15 cellular contexts compared by ENCODE assay signal in genomic region chr5:107431998-107432397, GRCh38.
DNase-seq lines count a peak whose midpoint lies in the region; ATAC-seq and TF ChIP-seq lines count a peak whose summit lies in the region.
"Had no signal": no experiment of that assay in that cellular context is flagged by ENCODE, and none has a peak within 500 bp of the region (broad histone marks: within the 10 kb centered on the region; RNA-seq: fewer than 3 reads in every experiment).

No MANE protein-coding gene starts in this region.

- ATAC-seq in omental fat pad (ENCODE audit: low FRiP score) (peak; percentile 35), GM18519 (IDR thresholded peaks at IDR 0.05; ENCODE audit: low FRiP score, unreplicated experiment) (no peak)
- ATAC-seq: stimulated activated naive CD8-positive, alpha-beta T cell treated with anti-CD3 and anti-CD28 coated beads, Interleukin-15, amount 100 ng/mL, for 72 hours had no signal

- no peak for TF ChIP-seq CTCF in PC-9 (conservative IDR thresholded peaks at IDR 0.05)
- TF ChIP-seq CTCF in omental fat pad (IDR thresholded peaks at IDR 0.05): no peak

- H3K4me2 ChIP-seq in PC-9 (peak overlapping the region; percentile 4; the same call in 1 of the 2 replicates), Karpas-422 (ENCODE audit: low read depth, low read length, poor library complexity, severe bottlenecking) (no peak overlapping the region)

- H3F3A ChIP-seq in PC-9 (ENCODE audit: insufficient read depth, low read depth): peaks cover 7% of the 10 kb centered on the region

- no peaks in the 10 kb centered on the region for H4K20me1 ChIP-seq in PC-9 (ENCODE audit: insufficient read depth)
- no peaks in the 10 kb centered on the region for H4K20me1 ChIP-seq in Karpas-422 (ENCODE audit: insufficient read depth, low read depth, low read length)

- H3K79me2 ChIP-seq in PC-9 (ENCODE audit: low read depth) (peaks cover 97% of the 10 kb centered on the region), Karpas-422 (ENCODE audit: low read length) (no peaks in the 10 kb centered on the region)

- H3K9me3 ChIP-seq in PC-9 (ENCODE audit: insufficient read depth, low read depth) (no peaks in the 10 kb centered on the region), Karpas-422 (ENCODE audit: low read length) (no peaks in the 10 kb centered on the region)
- H3K9me3 ChIP-seq: psoas muscle had no signal

- H3K9ac ChIP-seq in Karpas-422 (ENCODE audit: low read length): no peak overlapping the region

- H3K9me2 ChIP-seq in PC-9 (ENCODE audit: insufficient read depth) (no peaks in the 10 kb centered on the region), Karpas-422 (replicated peaks; ENCODE audit: insufficient read depth, low read length) (no peaks in the 10 kb centered on the region)

- no TSS peak for BruUV-seq in PC-9 (replicated peaks; lab: Mats Ljungman, UMichigan)

- peaks cover 42% of the 10 kb centered on the region for H3K4me1 ChIP-seq in PC-9 (replicated peaks; ENCODE audit: insufficient read depth)
- no peaks in the 10 kb centered on the region for H3K4me1 ChIP-seq in Karpas-422 (ENCODE audit: low read length)
- H3K4me1 ChIP-seq: psoas muscle had no signal

- POLR2A ChIA-PET in PC-9 (lab: Charles Lee; ENCODE audit: unreplicated experiment): no interaction called here

- H3K27ac ChIP-seq in PC-9: peak overlapping the region; percentile 9
- H3K27ac ChIP-seq in Karpas-422 (ENCODE audit: low read length): no peak overlapping the region
- H3K27ac ChIP-seq: psoas muscle had no signal

- DNase-seq in GM03348 (ENCODE audit: low spot score) (peak; percentile 51), PC-9 (peak in 1 of 2 experiments; percentile 48), dermis blood vessel endothelial cell (peak; percentile 92), omental fat pad (ENCODE audit: low spot score) (no peak), Karpas-422 (no peak), mesenteric fat pad (ENCODE audit: low spot score) (no peak)
- DNase-seq: activated CD8-positive, alpha-beta memory T cell treated with anti-CD3 and anti-CD28 coated beads for 24 hours; activated naive CD4-positive, alpha-beta T cell treated with anti-CD3 and anti-CD28 coated beads, Interleukin-2, amount 10 ng/mL, durations not matched to agents 7 days and 5 days; cortex of kidney; hippocampal formation; psoas muscle; stimulated activated CD4-positive, alpha-beta T cell treated with anti-CD3 and anti-CD28 coated beads, Interleukin-4, amount 100 ng/mL, for 4 hours; stimulated activated naive CD8-positive, alpha-beta T cell treated with anti-CD3 and anti-CD28 coated beads, Interleukin-15, amount 100 ng/mL, for 72 hours; T1000 had no signal

- H3K36me3 ChIP-seq in PC-9 (ENCODE audit: low read depth) (peaks cover 9% of the 10 kb centered on the region; the same call in 1 of the 2 replicates), Karpas-422 (ENCODE audit: insufficient read depth, low read length) (no peaks in the 10 kb centered on the region)

- H2AFZ ChIP-seq in PC-9: no peak overlapping the region
- no peak overlapping the region for H2AFZ ChIP-seq in Karpas-422 (ENCODE audit: low read length)

- intact Hi-C loops in PC-9 (cut with micrococcal nuclease; ENCODE audit: unreplicated experiment): no loop called here

- CTCF ChIA-PET in PC-9 (lab: Charles Lee): no interaction called here

- no peaks in the 10 kb centered on the region for H3K27me3 ChIP-seq in PC-9 (ENCODE audit: insufficient read depth, low read depth)
- no peaks in the 10 kb centered on the region for H3K27me3 ChIP-seq in Karpas-422 (ENCODE audit: low read length)

- no peak overlapping the region for H3K4me3 ChIP-seq in PC-9
- no peak overlapping the region for H3K4me3 ChIP-seq in Karpas-422 (ENCODE audit: low read length)
- H3K4me3 ChIP-seq: psoas muscle had no signal

Comparison
In these comparisons a context has a peak if more than half of its experiments do, and no peak if none do; other contexts are left out.
1. DNase-seq: peak in GM03348 (single experiment) and dermis blood vessel endothelial cell (single experiment); none in omental fat pad (single experiment), Karpas-422 (single experiment) and mesenteric fat pad (single experiment).